ENCODE assay signal across 1 cellular context in the genomic region with DNA sequence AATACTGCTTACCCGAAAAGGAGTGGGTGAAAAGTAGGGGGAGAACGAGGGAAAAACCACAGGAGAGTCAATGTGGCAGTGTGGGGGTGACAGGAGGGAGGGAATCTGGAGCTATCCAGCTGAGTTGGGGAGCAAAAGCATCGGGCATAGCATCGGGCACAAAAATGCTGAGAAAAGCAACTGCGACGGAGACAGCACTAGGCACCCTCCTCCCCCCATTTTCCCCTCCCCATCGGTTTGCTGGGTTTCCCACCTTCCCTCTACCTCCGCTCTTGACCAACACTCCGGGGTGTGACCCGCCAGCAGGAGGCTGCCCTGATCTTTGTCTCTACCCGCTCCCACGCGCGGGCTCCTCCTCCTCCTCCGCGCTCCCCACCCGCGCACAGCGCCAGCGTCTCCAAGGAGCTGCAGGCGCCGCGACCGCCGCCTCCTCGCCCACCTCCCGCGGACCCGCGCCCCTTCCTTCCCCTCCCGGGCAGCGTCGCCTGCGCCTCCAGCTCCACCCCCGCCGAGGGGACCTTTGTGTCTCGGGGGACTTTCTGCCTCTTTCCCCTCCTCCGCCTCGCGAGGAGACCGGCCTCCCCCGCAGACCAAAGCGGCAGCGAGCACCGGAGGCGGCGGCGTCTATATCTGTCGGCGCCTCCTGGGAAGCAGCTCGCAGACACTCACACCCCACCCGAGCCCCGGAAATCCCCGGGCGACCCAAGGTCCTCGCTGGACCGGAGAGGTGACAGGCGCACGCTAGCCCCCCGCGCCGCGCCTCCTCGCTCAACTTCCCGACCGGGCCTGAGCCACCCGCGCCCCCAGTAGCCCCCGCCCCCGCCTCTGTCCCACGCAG.
A peak's percentile ranks its signal among the peaks of the same experiment; 100 is the strongest.
TF ChIP-seq lines count a peak whose summit lies in the region.

No MANE protein-coding gene starts in this region.

TF ChIP-seq in HepG2, 621 proteins besides CTCF, POLR2A, EP300 and RAD21 (continued from another document and continues in another):
- TF ChIP-seq, protein P1, sequence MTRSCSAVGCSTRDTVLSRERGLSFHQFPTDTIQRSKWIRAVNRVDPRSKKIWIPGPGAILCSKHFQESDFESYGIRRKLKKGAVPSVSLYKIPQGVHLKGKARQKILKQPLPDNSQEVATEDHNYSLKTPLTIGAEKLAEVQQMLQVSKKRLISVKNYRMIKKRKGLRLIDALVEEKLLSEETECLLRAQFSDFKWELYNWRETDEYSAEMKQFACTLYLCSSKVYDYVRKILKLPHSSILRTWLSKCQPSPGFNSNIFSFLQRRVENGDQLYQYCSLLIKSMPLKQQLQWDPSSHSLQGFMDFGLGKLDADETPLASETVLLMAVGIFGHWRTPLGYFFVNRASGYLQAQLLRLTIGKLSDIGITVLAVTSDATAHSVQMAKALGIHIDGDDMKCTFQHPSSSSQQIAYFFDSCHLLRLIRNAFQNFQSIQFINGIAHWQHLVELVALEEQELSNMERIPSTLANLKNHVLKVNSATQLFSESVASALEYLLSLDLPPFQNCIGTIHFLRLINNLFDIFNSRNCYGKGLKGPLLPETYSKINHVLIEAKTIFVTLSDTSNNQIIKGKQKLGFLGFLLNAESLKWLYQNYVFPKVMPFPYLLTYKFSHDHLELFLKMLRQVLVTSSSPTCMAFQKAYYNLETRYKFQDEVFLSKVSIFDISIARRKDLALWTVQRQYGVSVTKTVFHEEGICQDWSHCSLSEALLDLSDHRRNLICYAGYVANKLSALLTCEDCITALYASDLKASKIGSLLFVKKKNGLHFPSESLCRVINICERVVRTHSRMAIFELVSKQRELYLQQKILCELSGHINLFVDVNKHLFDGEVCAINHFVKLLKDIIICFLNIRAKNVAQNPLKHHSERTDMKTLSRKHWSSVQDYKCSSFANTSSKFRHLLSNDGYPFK (CRISPR knock-in tag; IDR thresholded peaks at IDR 0.05; ENCODE audit: borderline replicate concordance): peak; percentile 63; the same call in 1 of the 2 replicates
- TF ChIP-seq ZNF773 (CRISPR knock-in tag; IDR thresholded peaks at IDR 0.05; ENCODE audit: borderline replicate concordance): no peak
- peak; percentile 44; the same call in 1 of the 2 replicates for TF ChIP-seq ZNF230 (CRISPR knock-in tag; IDR thresholded peaks at IDR 0.05)
- TF ChIP-seq HNRNPK (IDR thresholded peaks at IDR 0.05; ENCODE audit: low read depth, low read length, poor library complexity, severe bottlenecking): peak; percentile 47
- TF ChIP-seq, protein P2, sequence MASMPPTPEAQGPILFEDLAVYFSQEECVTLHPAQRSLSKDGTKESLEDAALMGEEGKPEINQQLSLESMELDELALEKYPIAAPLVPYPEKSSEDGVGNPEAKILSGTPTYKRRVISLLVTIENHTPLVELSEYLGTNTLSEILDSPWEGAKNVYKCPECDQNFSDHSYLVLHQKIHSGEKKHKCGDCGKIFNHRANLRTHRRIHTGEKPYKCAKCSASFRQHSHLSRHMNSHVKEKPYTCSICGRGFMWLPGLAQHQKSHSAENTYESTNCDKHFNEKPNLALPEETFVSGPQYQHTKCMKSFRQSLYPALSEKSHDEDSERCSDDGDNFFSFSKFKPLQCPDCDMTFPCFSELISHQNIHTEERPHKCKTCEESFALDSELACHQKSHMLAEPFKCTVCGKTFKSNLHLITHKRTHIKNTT (CRISPR knock-in tag; IDR thresholded peaks at IDR 0.05): no peak
- no peak for TF ChIP-seq IRX3 (CRISPR knock-in tag; IDR thresholded peaks at IDR 0.05; ENCODE audit: borderline replicate concordance, low read depth)
- 0 out of 2 replicates have a peak, but pooled peaks have one; percentile 28 for TF ChIP-seq MXD4 (CRISPR knock-in tag; IDR thresholded peaks at IDR 0.05)
- TF ChIP-seq ZNF746 (CRISPR knock-in tag; IDR thresholded peaks at IDR 0.05): 0 out of 2 replicates have a peak, but pooled peaks have one; percentile 35
- 0 out of 2 replicates have a peak, but pooled peaks have one; percentile 21 for TF ChIP-seq ZNF234 (CRISPR knock-in tag; conservative IDR thresholded peaks at IDR 0.05)
- TF ChIP-seq MED8 (CRISPR knock-in tag; IDR thresholded peaks at IDR 0.05; ENCODE audit: insufficient replicate concordance): no peak
- peak; percentile 67 for TF ChIP-seq MTA1 (CRISPR knock-in tag; IDR thresholded peaks at IDR 0.05; ENCODE audit: borderline replicate concordance)
- TF ChIP-seq, protein P3, sequence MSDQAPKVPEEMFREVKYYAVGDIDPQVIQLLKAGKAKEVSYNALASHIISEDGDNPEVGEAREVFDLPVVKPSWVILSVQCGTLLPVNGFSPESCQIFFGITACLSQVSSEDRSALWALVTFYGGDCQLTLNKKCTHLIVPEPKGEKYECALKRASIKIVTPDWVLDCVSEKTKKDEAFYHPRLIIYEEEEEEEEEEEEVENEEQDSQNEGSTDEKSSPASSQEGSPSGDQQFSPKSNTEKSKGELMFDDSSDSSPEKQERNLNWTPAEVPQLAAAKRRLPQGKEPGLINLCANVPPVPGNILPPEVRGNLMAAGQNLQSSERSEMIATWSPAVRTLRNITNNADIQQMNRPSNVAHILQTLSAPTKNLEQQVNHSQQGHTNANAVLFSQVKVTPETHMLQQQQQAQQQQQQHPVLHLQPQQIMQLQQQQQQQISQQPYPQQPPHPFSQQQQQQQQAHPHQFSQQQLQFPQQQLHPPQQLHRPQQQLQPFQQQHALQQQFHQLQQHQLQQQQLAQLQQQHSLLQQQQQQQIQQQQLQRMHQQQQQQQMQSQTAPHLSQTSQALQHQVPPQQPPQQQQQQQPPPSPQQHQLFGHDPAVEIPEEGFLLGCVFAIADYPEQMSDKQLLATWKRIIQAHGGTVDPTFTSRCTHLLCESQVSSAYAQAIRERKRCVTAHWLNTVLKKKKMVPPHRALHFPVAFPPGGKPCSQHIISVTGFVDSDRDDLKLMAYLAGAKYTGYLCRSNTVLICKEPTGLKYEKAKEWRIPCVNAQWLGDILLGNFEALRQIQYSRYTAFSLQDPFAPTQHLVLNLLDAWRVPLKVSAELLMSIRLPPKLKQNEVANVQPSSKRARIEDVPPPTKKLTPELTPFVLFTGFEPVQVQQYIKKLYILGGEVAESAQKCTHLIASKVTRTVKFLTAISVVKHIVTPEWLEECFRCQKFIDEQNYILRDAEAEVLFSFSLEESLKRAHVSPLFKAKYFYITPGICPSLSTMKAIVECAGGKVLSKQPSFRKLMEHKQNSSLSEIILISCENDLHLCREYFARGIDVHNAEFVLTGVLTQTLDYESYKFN (CRISPR knock-in tag; conservative IDR thresholded peaks at IDR 0.05): peak; percentile 10; the same call in 1 of the 2 replicates
- peak; percentile 37; the same call in 1 of the 2 replicates for TF ChIP-seq ZNF724P (CRISPR knock-in tag; IDR thresholded peaks at IDR 0.05; ENCODE audit: borderline replicate concordance)
- TF ChIP-seq ZBTB7A (CRISPR knock-in tag; IDR thresholded peaks at IDR 0.05): 0 out of 2 replicates have a peak, but pooled peaks have one; percentile 18
- TF ChIP-seq ZNF883 (CRISPR knock-in tag; IDR thresholded peaks at IDR 0.05; ENCODE audit: not compliant biosample characterization): peak; percentile 10
- TF ChIP-seq ZNF124 (CRISPR knock-in tag; IDR thresholded peaks at IDR 0.05): no peak
- TF ChIP-seq TBX2 (CRISPR knock-in tag; IDR thresholded peaks at IDR 0.05; ENCODE audit: borderline replicate concordance): peak; percentile 17; the same call in 1 of the 2 replicates
- no peak for TF ChIP-seq MAF1 (CRISPR knock-in tag; IDR thresholded peaks at IDR 0.05; ENCODE audit: borderline replicate concordance)
- no peak for TF ChIP-seq MNT (IDR thresholded peaks at IDR 0.05)
- no peak for TF ChIP-seq SRY (CRISPR knock-in tag; IDR thresholded peaks at IDR 0.05)
- peak; percentile 17 for TF ChIP-seq RBM39 (IDR thresholded peaks at IDR 0.05; ENCODE audit: low read depth, low read length, poor library complexity, severe bottlenecking)
- TF ChIP-seq, protein P4, sequence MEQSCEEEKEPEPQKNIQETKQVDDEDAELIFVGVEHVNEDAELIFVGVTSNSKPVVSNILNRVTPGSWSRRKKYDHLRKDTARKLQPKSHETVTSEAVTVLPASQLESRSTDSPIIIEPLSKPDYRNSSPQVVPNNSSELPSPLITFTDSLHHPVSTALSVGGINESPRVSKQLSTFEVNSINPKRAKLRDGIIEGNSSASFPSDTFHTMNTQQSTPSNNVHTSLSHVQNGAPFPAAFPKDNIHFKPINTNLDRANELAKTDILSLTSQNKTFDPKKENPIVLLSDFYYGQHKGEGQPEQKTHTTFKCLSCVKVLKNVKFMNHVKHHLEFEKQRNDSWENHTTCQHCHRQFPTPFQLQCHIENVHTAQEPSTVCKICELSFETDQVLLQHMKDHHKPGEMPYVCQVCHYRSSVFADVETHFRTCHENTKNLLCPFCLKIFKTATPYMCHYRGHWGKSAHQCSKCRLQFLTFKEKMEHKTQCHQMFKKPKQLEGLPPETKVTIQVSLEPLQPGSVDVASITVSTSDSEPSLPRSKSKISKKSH (CRISPR knock-in tag; IDR thresholded peaks at IDR 0.05; ENCODE audit: borderline replicate concordance): 0 out of 2 replicates have a peak, but pooled peaks have one; percentile 34
- no peak for TF ChIP-seq NONO (IDR thresholded peaks at IDR 0.05)
- peak; percentile 42; the same call in 1 of the 2 replicates for TF ChIP-seq NONO (CRISPR knock-in tag; conservative IDR thresholded peaks at IDR 0.05)
- TF ChIP-seq ZNF670 (CRISPR knock-in tag; IDR thresholded peaks at IDR 0.05; ENCODE audit: borderline replicate concordance): no peak
- TF ChIP-seq TARDBP (CRISPR knock-in tag; IDR thresholded peaks at IDR 0.05): peak; percentile 30; the same call in 1 of the 2 replicates
- TF ChIP-seq MEIS1 (CRISPR knock-in tag; IDR thresholded peaks at IDR 0.05; ENCODE audit: borderline replicate concordance): peak; percentile 42; the same call in 1 of the 2 replicates
- peak; percentile 10 for TF ChIP-seq SKI (IDR thresholded peaks at IDR 0.05; ENCODE audit: partially characterized antibody)
- 0 out of 2 replicates have a peak, but pooled peaks have one; percentile 23 for TF ChIP-seq ARNTL (CRISPR knock-in tag; IDR thresholded peaks at IDR 0.05)
- TF ChIP-seq ZNF549 (CRISPR knock-in tag; IDR thresholded peaks at IDR 0.05): no peak
- TF ChIP-seq, protein P5, sequence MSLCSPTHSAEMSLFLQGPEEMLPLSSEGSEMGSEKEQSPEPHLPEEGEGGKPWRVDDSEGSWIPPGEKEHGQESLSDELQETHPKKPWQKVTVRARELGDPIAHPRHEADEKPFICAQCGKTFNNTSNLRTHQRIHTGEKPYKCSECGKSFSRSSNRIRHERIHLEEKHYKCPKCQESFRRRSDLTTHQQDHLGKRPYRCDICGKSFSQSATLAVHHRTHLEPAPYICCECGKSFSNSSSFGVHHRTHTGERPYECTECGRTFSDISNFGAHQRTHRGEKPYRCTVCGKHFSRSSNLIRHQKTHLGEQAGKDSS (CRISPR knock-in tag; IDR thresholded peaks at IDR 0.05; ENCODE audit: borderline replicate concordance, low read depth): 0 out of 2 replicates have a peak, but pooled peaks have one; percentile 17
- TF ChIP-seq DMAP1 (CRISPR knock-in tag; IDR thresholded peaks at IDR 0.05): 0 out of 2 replicates have a peak, but pooled peaks have one; percentile 8
- no peak for TF ChIP-seq ADNP (CRISPR knock-in tag; IDR thresholded peaks at IDR 0.05)
- 0 out of 2 replicates have a peak, but pooled peaks have one; percentile 25 for TF ChIP-seq BORCS8-MEF2B (CRISPR knock-in tag; IDR thresholded peaks at IDR 0.05)
- TF ChIP-seq ZNF12 (CRISPR knock-in tag; IDR thresholded peaks at IDR 0.05): 0 out of 2 replicates have a peak, but pooled peaks have one; percentile 15
- TF ChIP-seq STAG1 (CRISPR knock-in tag; IDR thresholded peaks at IDR 0.05): no peak
- TF ChIP-seq EEA1 (CRISPR knock-in tag; IDR thresholded peaks at IDR 0.05; ENCODE audit: borderline replicate concordance): no peak
- TF ChIP-seq, protein P6, sequence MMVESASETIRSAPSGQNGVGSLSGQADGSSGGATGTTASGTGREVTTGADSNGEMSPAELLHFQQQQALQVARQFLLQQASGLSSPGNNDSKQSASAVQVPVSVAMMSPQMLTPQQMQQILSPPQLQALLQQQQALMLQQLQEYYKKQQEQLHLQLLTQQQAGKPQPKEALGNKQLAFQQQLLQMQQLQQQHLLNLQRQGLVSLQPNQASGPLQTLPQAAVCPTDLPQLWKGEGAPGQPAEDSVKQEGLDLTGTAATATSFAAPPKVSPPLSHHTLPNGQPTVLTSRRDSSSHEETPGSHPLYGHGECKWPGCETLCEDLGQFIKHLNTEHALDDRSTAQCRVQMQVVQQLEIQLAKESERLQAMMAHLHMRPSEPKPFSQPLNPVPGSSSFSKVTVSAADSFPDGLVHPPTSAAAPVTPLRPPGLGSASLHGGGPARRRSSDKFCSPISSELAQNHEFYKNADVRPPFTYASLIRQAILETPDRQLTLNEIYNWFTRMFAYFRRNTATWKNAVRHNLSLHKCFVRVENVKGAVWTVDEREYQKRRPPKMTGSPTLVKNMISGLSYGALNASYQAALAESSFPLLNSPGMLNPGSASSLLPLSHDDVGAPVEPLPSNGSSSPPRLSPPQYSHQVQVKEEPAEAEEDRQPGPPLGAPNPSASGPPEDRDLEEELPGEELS (CRISPR knock-in tag; IDR thresholded peaks at IDR 0.05): peak; percentile 38; the same call in 1 of the 2 replicates
- TF ChIP-seq ZNF580 (CRISPR knock-in tag; IDR thresholded peaks at IDR 0.05; ENCODE audit: borderline replicate concordance, low read depth): peak; percentile 24; the same call in 1 of the 2 replicates
- no peak; the same call in 1 of the 2 replicates for TF ChIP-seq ZC3H13 (CRISPR knock-in tag; IDR thresholded peaks at IDR 0.05)
- peak; percentile 54 for TF ChIP-seq KMT2A (CRISPR knock-in tag; IDR thresholded peaks at IDR 0.05)
- no peak for TF ChIP-seq PAF1 (CRISPR knock-in tag; IDR thresholded peaks at IDR 0.05)
- TF ChIP-seq ARID2 (CRISPR knock-in tag; IDR thresholded peaks at IDR 0.05; ENCODE audit: borderline replicate concordance): 0 out of 2 replicates have a peak, but pooled peaks have one; percentile 51
- peak; percentile 42 for TF ChIP-seq RBFOX2 (IDR thresholded peaks at IDR 0.05; ENCODE audit: low read depth, low read length)
- no peak for TF ChIP-seq PHF5A (CRISPR knock-in tag; IDR thresholded peaks at IDR 0.05; ENCODE audit: low read depth, unreplicated experiment)
- peak; percentile 48; the same call in 1 of the 2 replicates for TF ChIP-seq ZNF263 (CRISPR knock-in tag; IDR thresholded peaks at IDR 0.05)
